Comparison of ENCODE assay signal across 1 cellular context in the genomic region with DNA sequence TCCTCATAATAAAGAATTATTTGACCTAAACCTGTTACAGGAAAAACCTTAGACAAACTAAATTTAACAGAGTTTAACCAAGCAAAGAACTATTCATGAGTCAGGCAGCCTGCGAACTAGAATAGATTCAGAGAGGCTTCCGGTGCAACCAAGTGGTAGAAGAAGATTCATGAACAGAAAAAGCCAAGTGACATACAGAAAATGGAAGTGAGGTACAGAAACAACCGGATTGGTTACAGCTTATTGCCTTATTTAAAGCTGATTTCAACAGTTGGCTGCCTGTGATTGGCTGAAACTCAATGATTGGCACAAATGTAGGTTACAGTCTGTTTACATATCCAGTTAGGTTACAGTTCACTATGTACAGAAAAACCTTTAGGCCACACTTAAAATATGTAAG.
TF ChIP-seq lines count a peak whose summit lies in the region.

No MANE protein-coding gene starts in this region.

TF ChIP-seq in SK-N-SH treated with all-trans-retinoic acid at 6 μM for 48 hours, 23 proteins besides CTCF, POLR2A, EP300 and RAD21 (continued from another document):
- TF ChIP-seq, protein P1, sequence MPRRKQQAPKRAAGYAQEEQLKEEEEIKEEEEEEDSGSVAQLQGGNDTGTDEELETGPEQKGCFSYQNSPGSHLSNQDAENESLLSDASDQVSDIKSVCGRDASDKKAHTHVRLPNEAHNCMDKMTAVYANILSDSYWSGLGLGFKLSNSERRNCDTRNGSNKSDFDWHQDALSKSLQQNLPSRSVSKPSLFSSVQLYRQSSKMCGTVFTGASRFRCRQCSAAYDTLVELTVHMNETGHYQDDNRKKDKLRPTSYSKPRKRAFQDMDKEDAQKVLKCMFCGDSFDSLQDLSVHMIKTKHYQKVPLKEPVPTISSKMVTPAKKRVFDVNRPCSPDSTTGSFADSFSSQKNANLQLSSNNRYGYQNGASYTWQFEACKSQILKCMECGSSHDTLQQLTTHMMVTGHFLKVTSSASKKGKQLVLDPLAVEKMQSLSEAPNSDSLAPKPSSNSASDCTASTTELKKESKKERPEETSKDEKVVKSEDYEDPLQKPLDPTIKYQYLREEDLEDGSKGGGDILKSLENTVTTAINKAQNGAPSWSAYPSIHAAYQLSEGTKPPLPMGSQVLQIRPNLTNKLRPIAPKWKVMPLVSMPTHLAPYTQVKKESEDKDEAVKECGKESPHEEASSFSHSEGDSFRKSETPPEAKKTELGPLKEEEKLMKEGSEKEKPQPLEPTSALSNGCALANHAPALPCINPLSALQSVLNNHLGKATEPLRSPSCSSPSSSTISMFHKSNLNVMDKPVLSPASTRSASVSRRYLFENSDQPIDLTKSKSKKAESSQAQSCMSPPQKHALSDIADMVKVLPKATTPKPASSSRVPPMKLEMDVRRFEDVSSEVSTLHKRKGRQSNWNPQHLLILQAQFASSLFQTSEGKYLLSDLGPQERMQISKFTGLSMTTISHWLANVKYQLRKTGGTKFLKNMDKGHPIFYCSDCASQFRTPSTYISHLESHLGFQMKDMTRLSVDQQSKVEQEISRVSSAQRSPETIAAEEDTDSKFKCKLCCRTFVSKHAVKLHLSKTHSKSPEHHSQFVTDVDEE (CRISPR knock-in tag; IDR thresholded peaks at IDR 0.05), result no peak
- TF ChIP-seq ESRRG (CRISPR knock-in tag; IDR thresholded peaks at IDR 0.05), result no peak
- no peak for TF ChIP-seq ZNF565 (CRISPR knock-in tag; conservative IDR thresholded peaks at IDR 0.05; ENCODE audit: low read depth)
- no peak for TF ChIP-seq ZNF70 (CRISPR knock-in tag; IDR thresholded peaks at IDR 0.05)
- TF ChIP-seq ZNF8 (CRISPR knock-in tag; IDR thresholded peaks at IDR 0.05), result no peak
- TF ChIP-seq ZFP3 (CRISPR knock-in tag; IDR thresholded peaks at IDR 0.05), result no peak
- TF ChIP-seq BACH2 (CRISPR knock-in tag; IDR thresholded peaks at IDR 0.05; ENCODE audit: borderline replicate concordance), result no peak
- no peak for TF ChIP-seq SNAI2 (CRISPR knock-in tag; IDR thresholded peaks at IDR 0.05)
- TF ChIP-seq TOX (CRISPR knock-in tag; IDR thresholded peaks at IDR 0.05; ENCODE audit: borderline replicate concordance), result no peak
- TF ChIP-seq TCF4 (CRISPR knock-in tag; IDR thresholded peaks at IDR 0.05; ENCODE audit: borderline replicate concordance), result no peak
- no peak for TF ChIP-seq RARB (CRISPR knock-in tag; IDR thresholded peaks at IDR 0.05)
